In genomic region chr5:159702301-159702700, GRCh38 we compare ENCODE assay signal across 6 cellular contexts.
"Had no signal": no experiment of that assay in that cellular context is flagged by ENCODE, and none has a peak within 500 bp of the region (broad histone marks: within the 10 kb centered on the region; RNA-seq: fewer than 3 reads in every experiment).

No MANE protein-coding gene starts in this region.

- H3K4me3 ChIP-seq: HAP-1 had no signal

- H3K9ac ChIP-seq: KMS-11 had no signal

- H3K4me1 ChIP-seq: HAP-1 had no signal

- H3K36me3 ChIP-seq: HAP-1 had no signal

- DNase-seq: GOT3, H7, IMR-90, KBM-7 had no signal

- H3K9me3 ChIP-seq: HAP-1 had no signal

- H3K27ac ChIP-seq: KMS-11 had no signal

- H3K4me2 ChIP-seq: KMS-11 had no signal
